Comparison of ENCODE assay signal across 21 cellular contexts in the genomic region with DNA sequence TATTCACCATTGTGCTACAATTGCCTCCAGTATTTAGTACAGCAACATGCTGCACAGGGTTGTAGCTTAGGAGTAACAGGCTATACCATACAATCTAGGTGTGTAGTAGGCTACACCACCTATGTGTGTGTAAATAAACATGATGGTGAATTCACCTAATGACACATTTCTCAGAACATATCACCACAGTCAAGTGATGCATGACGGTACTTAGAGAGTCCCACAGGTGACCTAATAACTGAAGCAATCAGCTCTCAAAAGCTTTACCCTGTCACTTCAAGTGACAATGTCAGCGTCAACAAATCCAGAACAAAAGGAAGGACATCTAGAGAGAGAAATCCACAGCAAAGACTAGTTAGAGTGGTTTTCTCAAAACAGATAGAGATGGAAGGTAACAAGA. TPM values are rescaled to one million over a fixed set of nuclear protein-coding genes. Genes with fewer than 3 reads are reported as not detected.
DNase-seq lines count a peak whose midpoint lies in the region; ATAC-seq, FAIRE-seq and TF ChIP-seq lines count a peak whose summit lies in the region.
"Had no signal": no experiment of that assay in that cellular context is flagged by ENCODE, and none has a peak within 500 bp of the region (broad histone marks: within the 10 kb centered on the region; RNA-seq: fewer than 3 reads in every experiment).

No MANE protein-coding gene starts in this region.

- in situ Hi-C loops in GM12878 (cut with MboI) = no loop called here

- CTCF ChIA-PET in GM12878 (lab: Yijun Ruan, JAX) = interaction anchor here (1.7 kb wide), 1 partner anchor 10 kb away, joined by 5 read pairs; no protein-coding TSS in a partner anchor
- CTCF ChIA-PET in activated naive CD4-positive, alpha-beta T cell treated with anti-CD3 and anti-CD28 coated beads for 36 hours (lab: Charles Lee) = no interaction called here

- no peaks in the 10 kb centered on the region for H3K79me2 ChIP-seq in GM12878 (ENCODE audit: control insufficient read depth, insufficient read depth, low read length)

- H3K4me3 Mint-ChIP-seq in activated naive CD4-positive, alpha-beta T cell treated with anti-CD3 and anti-CD28 coated beads for 36 hours = no peak overlapping the region
- H3K4me3 Mint-ChIP-seq: CD4-positive, CD25-positive, alpha-beta regulatory T cell; H9; HFFc6 had no signal

- H3K4me2 ChIP-seq in GM12878 (ENCODE audit: control insufficient read depth, insufficient read depth) = no peak overlapping the region

- ATAC-seq in Right ventricle myocardium inferior = peak; percentile 29
- ATAC-seq in heart left ventricle = no peak
- ATAC-seq in GM12878 = peak; percentile 66
- ATAC-seq in GM21360 (IDR thresholded peaks at IDR 0.05; ENCODE audit: unreplicated experiment) = no peak
- ATAC-seq: HepG2, K562 had no signal

- TF ChIP-seq POLR2A in heart left ventricle (IDR thresholded peaks at IDR 0.05) = no peak
- no peak for TF ChIP-seq POLR2A in GM12891 (IDR thresholded peaks at IDR 0.05; ENCODE audit: low read depth, low read length)
- TF ChIP-seq POLR2A in GM12878 (IDR thresholded peaks at IDR 0.05; ENCODE audit: low read depth, low read length) = no peak
- TF ChIP-seq POLR2A in Peyer's patch (IDR thresholded peaks at IDR 0.05) = no peak

- no peak for TF ChIP-seq EP300 in GM12878 (IDR thresholded peaks at IDR 0.05; ENCODE audit: borderline replicate concordance in 1 of 2, control insufficient read depth in 1 of 2, low read depth in 2 of 2, low read length in 2 of 2)

- TF ChIP-seq CTCF in heart left ventricle (IDR thresholded peaks at IDR 0.05) (no peak), GM12878 (IDR thresholded peaks at IDR 0.05 in 2 of 3, conservative IDR thresholded peaks at IDR 0.05 in 1 of 3; ENCODE audit: control insufficient read depth in 2 of 3, extremely low read depth in 1 of 3, insufficient read depth in 1 of 3, low read depth in 3 of 3, low read length in 3 of 3) (no peak), Peyer's patch (IDR thresholded peaks at IDR 0.05) (no peak)

- RAD21 ChIA-PET in GM12878 (lab: Charles Lee; ENCODE audit: unreplicated experiment) = no interaction called here

- H3K36me3 Mint-ChIP-seq in activated naive CD4-positive, alpha-beta T cell treated with anti-CD3 and anti-CD28 coated beads for 36 hours (ENCODE audit: low read depth) = peaks cover 19% of the 10 kb centered on the region

- H3K36me3 ChIP-seq in heart left ventricle (peaks cover 0 to 13% (median 0%) of the 10 kb centered on the region in 9 donors), GM12878 (ENCODE audit: control insufficient read depth in 2 of 2, insufficient read depth in 2 of 2, low read length in 1 of 2) (no peaks in the 10 kb centered on the region), Peyer's patch (no peaks in the 10 kb centered on the region)
- H3K36me3 ChIP-seq: MG63 had no signal

- no peak overlapping the region for H3K4me3 ChIP-seq in heart left ventricle
- H3K4me3 ChIP-seq in GM12878 = no peak overlapping the region
- no peak overlapping the region for H3K4me3 ChIP-seq in Peyer's patch
- H3K4me3 ChIP-seq: GM23248, K562, MG63 had no signal

- no peak overlapping the region for H3K27ac Mint-ChIP-seq in activated naive CD4-positive, alpha-beta T cell treated with anti-CD3 and anti-CD28 coated beads for 36 hours
- H3K27ac Mint-ChIP-seq: CD4-positive, CD25-positive, alpha-beta regulatory T cell; H9; HFFc6 had no signal

- 55 to 64% (median 61%) methylated on average over 2 of the region's 2 CpGs for WGBS in heart left ventricle, 4 donors
- 0% methylated on average over 2 of the region's 2 CpGs for WGBS in GM12878 (ENCODE audit: insufficient coverage, insufficient replicate concordance, low lambda C conversion rate, missing lambda C conversion rate)

- no peak overlapping the region for H3K27ac ChIP-seq in heart left ventricle
- no peak overlapping the region for H3K27ac ChIP-seq in GM12878 (ENCODE audit: control insufficient read depth, insufficient read depth)
- H3K27ac ChIP-seq in Peyer's patch = no peak overlapping the region
- H3K27ac ChIP-seq: GM23248 had no signal

- FAIRE-seq in GM12891 (lab: Jason Lieb, UNC) = peak; percentile 82
- no peak for FAIRE-seq in GM12878 (lab: Jason Lieb, UNC)
- FAIRE-seq: G401.6, HepG2, K562, RCC 7860 had no signal

- no peaks in the 10 kb centered on the region for H3K9me3 ChIP-seq in heart left ventricle
- no peaks in the 10 kb centered on the region for H3K9me3 ChIP-seq in GM12878 (replicated peaks; ENCODE audit: control insufficient read depth, insufficient read depth, low read length)
- H3K9me3 ChIP-seq in Peyer's patch = no peaks in the 10 kb centered on the region
- H3K9me3 ChIP-seq: MG63 had no signal

- TF ChIP-seq RAD21 in GM12878 (IDR thresholded peaks at IDR 0.05; ENCODE audit: insufficient read depth, low read depth, low read length) = no peak

- H3K4me1 ChIP-seq in heart left ventricle (peaks cover 0 to 10% (median 0%) of the 10 kb centered on the region in 12 donors), GM12878 (ENCODE audit: control insufficient read depth, insufficient read depth, low read length) (no peaks in the 10 kb centered on the region), Peyer's patch (no peaks in the 10 kb centered on the region)

- no peaks in the 10 kb centered on the region for H4K20me1 ChIP-seq in GM12878 (ENCODE audit: control insufficient read depth, insufficient read depth)

- DNase-seq in Right ventricle myocardium inferior (ENCODE audit: missing footprints) (no peak), heart left ventricle (no peak), GM12891 (ENCODE audit: insufficient read length, low spot score) (no peak), NCI-H2029 treated with DMSO at 0.1 percent for 48 hours (lab: John Stamatoyannopoulos, UW) (peak; percentile 49), GM12878 (ENCODE audit: low read depth, low spot score) (no peak), Peyer's patch (no peak)
- no peak for DNase-seq in activated naive CD4-positive, alpha-beta T cell treated with anti-CD3 and anti-CD28 coated beads for 36 hours
- DNase-seq: CD4-positive, CD25-positive, alpha-beta regulatory T cell; GM23248; H9; HFFc6; MG63; NCI-H1048; NCI-H1417 treated with DMSO at 0.1 percent for 48 hours; NCI-H1930; NCI-H748 treated with DMSO at 0.1 percent for 48 hours had no signal

- POLR2A ChIA-PET in GM12878 (lab: Charles Lee) = no interaction called here

- no TSS peak for BruUV-seq in GM12878 (replicated peaks; lab: Mats Ljungman, UMichigan)

- intact Hi-C loops in Right ventricle myocardium inferior (cut with DNase I) (no loop called here), heart left ventricle (cut with DNase I) (loop anchor here in 1 of 10 donors (1.0 kb wide), 1 partner anchor 34 kb away; no protein-coding TSS in a partner anchor), GM12878 (cut with micrococcal nuclease; ENCODE audit: unreplicated experiment) (no loop called here)
- intact Hi-C loops in activated naive CD4-positive, alpha-beta T cell treated with anti-CD3 and anti-CD28 coated beads for 36 hours (cut with micrococcal nuclease) = no loop called here

- H3K27me3 ChIP-seq in heart left ventricle = no peaks in the 10 kb centered on the region
- no peaks in the 10 kb centered on the region for H3K27me3 ChIP-seq in GM12878 (replicated peaks in 1 of 2; ENCODE audit: control insufficient read depth in 2 of 2, insufficient read depth in 2 of 2, low read length in 1 of 2)
- H3K27me3 ChIP-seq in Peyer's patch = no peaks in the 10 kb centered on the region
- H3K27me3 ChIP-seq: MG63 had no signal

- no peaks in the 10 kb centered on the region for H3K27me3 Mint-ChIP-seq in activated naive CD4-positive, alpha-beta T cell treated with anti-CD3 and anti-CD28 coated beads for 36 hours (ENCODE audit: low read depth)
- H3K27me3 Mint-ChIP-seq: CD4-positive, CD25-positive, alpha-beta regulatory T cell had no signal

- SMC1A ChIA-PET in GM12878 (lab: Charles Lee; ENCODE audit: uncharacterized antibody, unreplicated experiment) = interaction anchor here (1.1 to 1.7 kb wide), 4 partner anchors 21 to 39 kb away, joined by 3 to 4 read pairs (median 4); partner anchors contain the start of gene CCNJ

- no peaks in the 10 kb centered on the region for H3K9me3 Mint-ChIP-seq in activated naive CD4-positive, alpha-beta T cell treated with anti-CD3 and anti-CD28 coated beads for 36 hours
- H3K9me3 Mint-ChIP-seq: CD4-positive, CD25-positive, alpha-beta regulatory T cell; H9; HFFc6 had no signal

- H2AFZ ChIP-seq in GM12878 (ENCODE audit: control insufficient read depth, low read depth, low read length) = no peak overlapping the region
- H2AFZ ChIP-seq: GM23248 had no signal

- H3K4me1 Mint-ChIP-seq in activated naive CD4-positive, alpha-beta T cell treated with anti-CD3 and anti-CD28 coated beads for 36 hours (ENCODE audit: low read depth) = no peaks in the 10 kb centered on the region

- H3K9ac ChIP-seq in GM12878 (ENCODE audit: control insufficient read depth, insufficient read depth, low read length) = no peak overlapping the region
- H3K9ac ChIP-seq: GM23248 had no signal

RNA-seq across cellular contexts. Expression of gene CCNJ, which starts 38.8 kb away (rescaled TPM):
- total RNA-seq in Right ventricle myocardium inferior (2.7 TPM), heart left ventricle (1 to 10 TPM; 2.2 to 4.0 (median 2.7) TPM), GM12878 (2014; rRNA removed) (4.6 and 5.8 TPM in 2 replicates), GM12878 (2014; rRNA removed; fragmentation: Illumina TruSeq; extraction: Trizol) (6.4 and 6.6 TPM in 2 replicates), GM12878 (2021) (6.1 and 6.6 TPM in 2 replicates), Peyer's patch (1 to 10 TPM; 1.7 to 5.8 (median 4.5) TPM)
- polyA plus RNA-seq in heart left ventricle (1 to 10 TPM; 1.3 to 3.5 TPM), GM12878 (2011; rRNA removed) (7.2 and 7.7 TPM in 2 replicates), GM12878 (2014; fragmentation: Illumina TruSeq; extraction: Trizol) (7.1 and 8.1 TPM in 2 replicates), GM12878 (2014; fragmentation: Nextera tagmentation; extraction: Ambion mirVana) (1 to 10 TPM in 1 of 2 experiments, under 1 TPM in 1; 0.56 to 1.5 TPM), GM12878 (2014; rRNA removed) (5.5 and 6.7 TPM in 2 replicates), GM12878 (2016; fragmentation: Nextera tagmentation; extraction: Ambion mirVana) (1 to 10 TPM; 7.7 to 8.8 TPM)
- 2.1 TPM for polyA plus RNA-seq in GM12891 (2012; ENCODE audit: low read depth, missing spikeins)
- 7.7 and 8.4 TPM in 2 replicates for total RNA-seq in GM12878 (2013; cell fraction: nucleolus; rRNA removed)
- polyA plus RNA-seq in GM12878 (2011; ENCODE audit: low read depth) = 1.9 TPM
- polyA plus RNA-seq in GM12878 (2011; cell fraction: cytosol; rRNA removed) = 4.6 and 5.5 TPM in 2 replicates
- 6.9 and 8.3 TPM in 2 replicates for polyA plus RNA-seq in GM12878 (2011; cell fraction: nucleus; rRNA removed)
- polyA plus RNA-seq in GM12878 (2012) = 2.5 and 3.2 TPM in 2 replicates
- polyA minus RNA-seq in GM12878 (2011; rRNA and poly(A)+ RNA removed) = 7.5 and 18.1 TPM in 2 replicates
- 3.2 and 4.4 TPM in 2 replicates for polyA minus RNA-seq in GM12878 (2011; cell fraction: cytosol; rRNA and poly(A)+ RNA removed)
- 4.2 and 7.9 TPM in 2 replicates for polyA minus RNA-seq in GM12878 (2011; cell fraction: nucleus; rRNA and poly(A)+ RNA removed)
- 1 to 10 TPM; 3.2 to 3.6 TPM for total RNA-seq in activated naive CD4-positive, alpha-beta T cell treated with anti-CD3 and anti-CD28 coated beads for 36 hours

RNA-seq across cellular contexts. Expression of gene ZNF518A, which starts 47.9 kb away (rescaled TPM):
- total RNA-seq in Right ventricle myocardium inferior (10.9 TPM), heart left ventricle (10 to 100 TPM in 6 of 9 donors, 1 to 10 TPM in 3; 7.4 to 17.9 (median 12.2) TPM), GM12878 (2014; rRNA removed) (15.8 and 17.1 TPM in 2 replicates), GM12878 (2014; rRNA removed; fragmentation: Illumina TruSeq; extraction: Trizol) (16.9 and 17.7 TPM in 2 replicates), GM12878 (2021) (14.8 and 15.1 TPM in 2 replicates), Peyer's patch (10 to 100 TPM; 23.9 to 43.2 (median 35.0) TPM)
- polyA plus RNA-seq in heart left ventricle (1 to 10 TPM; 3.0 to 3.2 TPM), GM12878 (2011; rRNA removed) (19.4 and 34.1 TPM in 2 replicates), GM12878 (2014; fragmentation: Illumina TruSeq; extraction: Trizol) (13.6 and 15.8 TPM in 2 replicates), GM12878 (2014; fragmentation: Nextera tagmentation; extraction: Ambion mirVana) (10 to 100 TPM in 1 of 2 experiments, 1 to 10 TPM in 1; 3.7 to 11.3 TPM), GM12878 (2014; rRNA removed) (7.2 and 9.1 TPM in 2 replicates), GM12878 (2016; fragmentation: Nextera tagmentation; extraction: Ambion mirVana) (10 to 100 TPM; 18.7 to 24.4 TPM)
- 7.1 TPM for polyA plus RNA-seq in GM12891 (2012; ENCODE audit: low read depth, missing spikeins)
- 146 and 153 TPM in 2 replicates for total RNA-seq in GM12878 (2013; cell fraction: nucleolus; rRNA removed)
- 4.8 TPM for polyA plus RNA-seq in GM12878 (2011; ENCODE audit: low read depth)
- 4.9 and 5.3 TPM in 2 replicates for polyA plus RNA-seq in GM12878 (2011; cell fraction: cytosol; rRNA removed)
- polyA plus RNA-seq in GM12878 (2011; cell fraction: nucleus; rRNA removed) = 22.5 and 26.4 TPM in 2 replicates
- polyA plus RNA-seq in GM12878 (2012) = 7.3 and 8.8 TPM in 2 replicates
- polyA minus RNA-seq in GM12878 (2011; rRNA and poly(A)+ RNA removed) = 15.5 and 29.6 TPM in 2 replicates
- polyA minus RNA-seq in GM12878 (2011; cell fraction: cytosol; rRNA and poly(A)+ RNA removed) = 7.8 and 14.3 TPM in 2 replicates
- 18.0 and 23.7 TPM in 2 replicates for polyA minus RNA-seq in GM12878 (2011; cell fraction: nucleus; rRNA and poly(A)+ RNA removed)
- 10 to 100 TPM; 10.7 to 12.1 TPM for total RNA-seq in activated naive CD4-positive, alpha-beta T cell treated with anti-CD3 and anti-CD28 coated beads for 36 hours

Comparison
In these comparisons a context has a peak if more than half of its experiments do, and no peak if none do; other contexts are left out.
1. ATAC-seq: peak in Right ventricle myocardium inferior (single experiment) and GM12878 (single experiment); none in heart left ventricle (0 of 4) and GM21360 (single experiment).